ENCODE assay signal across 22 cellular contexts in genomic region chr9:128153117-128153946, GRCh38. TPM values are rescaled to one million over a fixed set of nuclear protein-coding genes. Genes with fewer than 3 reads are reported as not detected.
"Had no signal": no experiment of that assay in that cellular context is flagged by ENCODE, and none has a peak within 500 bp of the region (broad histone marks: within the 10 kb centered on the region; RNA-seq: fewer than 3 reads in every experiment).

No MANE protein-coding gene starts in this region.

- H3K27me3 Mint-ChIP-seq: activated CD4-positive, alpha-beta memory T cell treated with anti-CD3 and anti-CD28 coated beads for 36 hours; activated CD4-positive, alpha-beta T cell treated with anti-CD3 and anti-CD28 coated beads for 36 hours; activated CD8-positive, alpha-beta memory T cell treated with anti-CD3 and anti-CD28 coated beads, Interleukin-2, amount 10 ng/mL, durations not matched to agents 7 days and 5 days; T-helper 17 cell had no signal

- H3K9me3 Mint-ChIP-seq: activated CD4-positive, alpha-beta memory T cell treated with anti-CD3 and anti-CD28 coated beads for 36 hours; activated T-helper 2 cell treated with anti-CD3 and anti-CD28 coated beads, Interferon-gamma antibody, Interleukin-2, Interleukin-4, amounts not matched to agents 10 μg/mL and 5 μg/mL and 100 μg/mL, durations not matched to agents 14 hours and 24 hours and 36 hours; naive B cell; stimulated activated naive B cell treated with anti-CD40 and anti-IgM and Interleukin-4, amounts not matched to agents 10 μg/mL and 1 μg/mL and 100 μg/mL, for 72 hours had no signal

- H3K36me3 Mint-ChIP-seq: activated CD4-positive, alpha-beta memory T cell treated with anti-CD3 and anti-CD28 coated beads for 36 hours; activated CD8-positive, alpha-beta memory T cell treated with anti-CD3 and anti-CD28 coated beads, Interleukin-2, amount 10 ng/mL, durations not matched to agents 7 days and 5 days; naive B cell; stimulated activated naive B cell treated with anti-CD40 and anti-IgM and Interleukin-4, amounts not matched to agents 10 μg/mL and 1 μg/mL and 100 μg/mL, for 72 hours had no signal

- H3K36me3 ChIP-seq: adrenal gland, esophagus muscularis mucosa, transverse colon, vagina had no signal

- H3K27ac ChIP-seq: adrenal gland, coronary artery, esophagus muscularis mucosa, transverse colon, vagina had no signal

- ATAC-seq: activated CD4-positive, alpha-beta T cell treated with anti-CD3 and anti-CD28 coated beads for 36 hours; activated CD8-positive, alpha-beta memory T cell treated with anti-CD3 and anti-CD28 coated beads, Interleukin-2, amount 10 ng/mL, durations not matched to agents 7 days and 5 days; stimulated activated naive B cell treated with anti-CD40 and anti-IgM and Interleukin-4, amounts not matched to agents 10 μg/mL and 1 μg/mL and 100 μg/mL, for 72 hours; T-helper 17 cell had no signal

- H3K27ac Mint-ChIP-seq: activated CD4-positive, alpha-beta memory T cell treated with anti-CD3 and anti-CD28 coated beads for 36 hours; activated CD4-positive, alpha-beta T cell treated with anti-CD3 and anti-CD28 coated beads for 36 hours; activated CD8-positive, alpha-beta memory T cell treated with anti-CD3 and anti-CD28 coated beads, Interleukin-2, amount 10 ng/mL, durations not matched to agents 7 days and 5 days; activated T-helper 2 cell treated with anti-CD3 and anti-CD28 coated beads, Interferon-gamma antibody, Interleukin-2, Interleukin-4, amounts not matched to agents 10 μg/mL and 5 μg/mL and 100 μg/mL, durations not matched to agents 14 hours and 24 hours and 36 hours; stimulated activated naive B cell treated with anti-CD40 and anti-IgM and Interleukin-4, amounts not matched to agents 10 μg/mL and 1 μg/mL and 100 μg/mL, for 72 hours; T-helper 17 cell had no signal

- H3K4me3 Mint-ChIP-seq: activated CD4-positive, alpha-beta memory T cell treated with anti-CD3 and anti-CD28 coated beads for 36 hours; activated CD4-positive, alpha-beta T cell treated with anti-CD3 and anti-CD28 coated beads for 36 hours; activated CD8-positive, alpha-beta memory T cell treated with anti-CD3 and anti-CD28 coated beads, Interleukin-2, amount 10 ng/mL, durations not matched to agents 7 days and 5 days; naive B cell; stimulated activated naive B cell treated with anti-CD40 and anti-IgM and Interleukin-4, amounts not matched to agents 10 μg/mL and 1 μg/mL and 100 μg/mL, for 72 hours; T-helper 17 cell had no signal

- H3K4me3 ChIP-seq: adrenal gland, coronary artery, esophagus muscularis mucosa, lung, transverse colon, vagina had no signal

- DNase-seq: activated CD4-positive, alpha-beta memory T cell treated with anti-CD3 and anti-CD28 coated beads for 36 hours; activated CD4-positive, alpha-beta T cell treated with anti-CD3 and anti-CD28 coated beads for 36 hours; activated CD8-positive, alpha-beta memory T cell treated with anti-CD3 and anti-CD28 coated beads, Interleukin-2, amount 10 ng/mL, durations not matched to agents 7 days and 5 days; activated naive CD4-positive, alpha-beta T cell treated with anti-CD3 and anti-CD28 coated beads, Interleukin-2, amount 50 U/mL, for 16 hours; activated T-cell treated with anti-CD3 and anti-CD28 coated beads, Interleukin-2, amount 50 U/mL, for 1 hour; central memory CD4-positive, alpha-beta T cell; hypothalamus; kidney glomerular epithelial cell; midbrain; naive B cell; retina; stimulated activated CD4-positive, alpha-beta T cell treated with anti-CD3 and anti-CD28 coated beads, Interleukin-15, amount 100 ng/mL, for 24 hours; stimulated activated CD4-positive, alpha-beta T cell treated with anti-CD3 and anti-CD28 coated beads, Interleukin-4, amount 100 ng/mL, for 1 hour; stimulated activated naive B cell treated with anti-CD40 and anti-IgM and Interleukin-4, amounts not matched to agents 10 μg/mL and 1 μg/mL and 100 μg/mL, for 72 hours; T-helper 17 cell; transverse colon had no signal

- H3K9me3 ChIP-seq: adrenal gland, esophagus muscularis mucosa, transverse colon, vagina had no signal

- H3K27me3 ChIP-seq: adrenal gland, esophagus muscularis mucosa, transverse colon, vagina had no signal

- H3K4me1 Mint-ChIP-seq: activated CD4-positive, alpha-beta T cell treated with anti-CD3 and anti-CD28 coated beads for 36 hours; activated CD8-positive, alpha-beta memory T cell treated with anti-CD3 and anti-CD28 coated beads, Interleukin-2, amount 10 ng/mL, durations not matched to agents 7 days and 5 days had no signal

RNA-seq across cellular contexts. Expression of gene LCN2, which starts 4.1 kb away (rescaled TPM):
- total RNA-seq: activated CD4-positive, alpha-beta memory T cell treated with anti-CD3 and anti-CD28 coated beads for 36 hours; activated CD4-positive, alpha-beta T cell treated with anti-CD3 and anti-CD28 coated beads for 36 hours; activated CD8-positive, alpha-beta memory T cell treated with anti-CD3 and anti-CD28 coated beads, Interleukin-2, amount 10 ng/mL, durations not matched to agents 7 days and 5 days; activated T-helper 2 cell treated with anti-CD3 and anti-CD28 coated beads, Interferon-gamma antibody, Interleukin-2, Interleukin-4, amounts not matched to agents 10 μg/mL and 5 μg/mL and 100 μg/mL, durations not matched to agents 14 hours and 24 hours and 36 hours had no signal
